16 cellular contexts compared by ENCODE assay signal in genomic region chr11:65852508-65853248, GRCh38. TPM values are rescaled to one million over a fixed set of nuclear protein-coding genes. Genes with fewer than 3 reads are reported as not detected.
DNase-seq lines count a peak whose midpoint lies in the region; ATAC-seq and TF ChIP-seq lines count a peak whose summit lies in the region.
"Had no signal": no experiment of that assay in that cellular context is flagged by ENCODE, and none has a peak within 500 bp of the region (broad histone marks: within the 10 kb centered on the region; RNA-seq: fewer than 3 reads in every experiment).

No MANE protein-coding gene starts in this region.

- POLR2A ChIA-PET in WTC11 (lab: Charles Lee): interaction anchor here (0.5 to 3.5 kb wide), 9 partner anchors 8 to 200 kb away, joined by 3 to 38 read pairs (median 4); partner anchors contain the start of genes FIBP, MUS81, RNASEH2C and SNX32

- no peak overlapping the region for H3K4me3 Mint-ChIP-seq in stimulated activated naive CD8-positive, alpha-beta T cell treated with anti-CD3 and anti-CD28 coated beads, Interleukin-15, amount 100 ng/mL, for 72 hours
- H3K4me3 Mint-ChIP-seq in WTC11: no peak overlapping the region

- H3K4me1 ChIP-seq in mesodermal cell (ENCODE audit: control insufficient read depth, insufficient read depth, low read length, poor library complexity, severe bottlenecking): peaks cover 17% of the 10 kb centered on the region

- peak overlapping the region; percentile 16 for H3K27ac ChIP-seq in mesodermal cell (ENCODE audit: low read depth, low read length, severe bottlenecking)
- H3K27ac ChIP-seq: BLaER1 treated with 17β-estradiol and CSF1 and Interleukin-3, amounts not matched to agents 10 nM and 100 nM; lower lobe of right lung; psoas muscle had no signal

- peaks cover 47% of the 10 kb centered on the region for H3K4me1 Mint-ChIP-seq in stimulated activated naive CD8-positive, alpha-beta T cell treated with anti-CD3 and anti-CD28 coated beads, Interleukin-15, amount 100 ng/mL, for 72 hours
- H3K4me1 Mint-ChIP-seq in WTC11: peaks cover 24% of the 10 kb centered on the region

- TF ChIP-seq CTCF in WTC11 (IDR thresholded peaks at IDR 0.05): no peak

- no peak for ATAC-seq in stimulated activated naive CD8-positive, alpha-beta T cell treated with anti-CD3 and anti-CD28 coated beads, Interleukin-15, Interleukin-2, amounts not matched to agents 100 U/mL and 50 U/mL, for 24 hours
- no peak for ATAC-seq in stimulated activated naive CD8-positive, alpha-beta T cell treated with anti-CD3 and anti-CD28 coated beads, Interleukin-15, amount 100 ng/mL, for 72 hours
- ATAC-seq in WTC11: no peak
- ATAC-seq: lower lobe of right lung, psoas muscle had no signal

- no peaks in the 10 kb centered on the region for H3K27me3 Mint-ChIP-seq in stimulated activated naive CD8-positive, alpha-beta T cell treated with anti-CD3 and anti-CD28 coated beads, Interleukin-15, amount 100 ng/mL, for 72 hours
- H3K27me3 Mint-ChIP-seq in WTC11 (ENCODE audit: low read depth): peaks cover 8% of the 10 kb centered on the region

- DNase-seq in stimulated activated naive CD8-positive, alpha-beta T cell treated with anti-CD3 and anti-CD28 coated beads, Interleukin-15, Interleukin-2, amounts not matched to agents 100 U/mL and 50 U/mL, for 24 hours: peak; percentile 14
- DNase-seq in stimulated activated naive CD8-positive, alpha-beta T cell treated with anti-CD3 and anti-CD28 coated beads, Interleukin-15, amount 100 ng/mL, for 72 hours: no peak
- DNase-seq in WTC11 (ENCODE audit: low spot score) (no peak), glomerular visceral epithelial cell (ENCODE audit: extremely low spot score) (no peak), middle frontal gyrus (ENCODE audit: extremely low spot score, low spot score) (no peak), NCI-H1105 (lab: John Stamatoyannopoulos, UW) (no peak), putamen (ENCODE audit: low spot score) (no peak)
- DNase-seq: lower lobe of right lung; NCI-H1436 treated with DMSO at 0.1 percent for 48 hours; NCI-H69; psoas muscle; SHP77 treated with DMSO at 0.1 percent for 48 hours; stimulated activated naive CD4-positive, alpha-beta T cell had no signal

- no peaks in the 10 kb centered on the region for H3K9me3 ChIP-seq in mesodermal cell (ENCODE audit: control insufficient read depth, low read length)

- H3K9me3 Mint-ChIP-seq in stimulated activated naive CD8-positive, alpha-beta T cell treated with anti-CD3 and anti-CD28 coated beads, Interleukin-15, amount 100 ng/mL, for 72 hours: peaks cover 0 to 9% of the 10 kb centered on the region in 2 donors
- H3K9me3 Mint-ChIP-seq in WTC11: peaks cover 6% of the 10 kb centered on the region; the same call in 1 of the 2 replicates

- WGBS in mesodermal cell (ENCODE audit: insufficient coverage in 2 of 2), 2 experiments: 96 to 97% methylated on average over 29 to 32 of the region's 33 CpGs

- peak overlapping the region in 1 of 2 donors; percentile 77 for H3K27ac Mint-ChIP-seq in stimulated activated naive CD8-positive, alpha-beta T cell treated with anti-CD3 and anti-CD28 coated beads, Interleukin-15, amount 100 ng/mL, for 72 hours
- H3K27ac Mint-ChIP-seq in WTC11: no peak overlapping the region

- CTCF ChIA-PET in WTC11 (lab: Charles Lee): interaction anchor here (0.9 to 6.3 kb wide), 20 partner anchors 8 to 214 kb away, joined by 3 to 134 read pairs (median 4); partner anchors contain the start of genes AP5B1, CCDC85B, CST6 and FIBP

- no peak overlapping the region for H3K4me3 ChIP-seq in mesodermal cell (ENCODE audit: extremely low read depth, insufficient read depth, low read length, poor library complexity, severe bottlenecking)
- H3K4me3 ChIP-seq: BLaER1 treated with 17β-estradiol and CSF1 and Interleukin-3, amounts not matched to agents 10 nM and 100 nM; lower lobe of right lung; psoas muscle had no signal

- H3K36me3 Mint-ChIP-seq in WTC11: peaks cover 53% of the 10 kb centered on the region

- peaks cover 59% of the 10 kb centered on the region for H3K36me3 ChIP-seq in mesodermal cell (ENCODE audit: control insufficient read depth, insufficient read depth, low read length)

TF ChIP-seq in WTC11, 78 proteins besides CTCF, POLR2A, EP300 and RAD21 (continues in another document):
- TF ChIP-seq, protein P1, sequence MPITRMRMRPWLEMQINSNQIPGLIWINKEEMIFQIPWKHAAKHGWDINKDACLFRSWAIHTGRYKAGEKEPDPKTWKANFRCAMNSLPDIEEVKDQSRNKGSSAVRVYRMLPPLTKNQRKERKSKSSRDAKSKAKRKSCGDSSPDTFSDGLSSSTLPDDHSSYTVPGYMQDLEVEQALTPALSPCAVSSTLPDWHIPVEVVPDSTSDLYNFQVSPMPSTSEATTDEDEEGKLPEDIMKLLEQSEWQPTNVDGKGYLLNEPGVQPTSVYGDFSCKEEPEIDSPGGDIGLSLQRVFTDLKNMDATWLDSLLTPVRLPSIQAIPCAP (CRISPR knock-in tag; IDR thresholded peaks at IDR 0.05): no peak
- TF ChIP-seq NFATC4 (CRISPR knock-in tag; IDR thresholded peaks at IDR 0.05) (peak; percentile 63; the same call in 1 of the 2 replicates), ZNF416 (CRISPR knock-in tag; IDR thresholded peaks at IDR 0.05) (peak; percentile 80), RORB (CRISPR knock-in tag; IDR thresholded peaks at IDR 0.05) (no peak), JAZF1 (CRISPR knock-in tag; IDR thresholded peaks at IDR 0.05) (no peak), AFF4 (CRISPR knock-in tag; IDR thresholded peaks at IDR 0.05; ENCODE audit: borderline replicate concordance) (no peak), ZNF671 (CRISPR knock-in tag; IDR thresholded peaks at IDR 0.05) (no peak), PRRX2 (CRISPR knock-in tag; IDR thresholded peaks at IDR 0.05) (peak; percentile 47; the same call in 1 of the 2 replicates)
- TF ChIP-seq, protein P2, sequence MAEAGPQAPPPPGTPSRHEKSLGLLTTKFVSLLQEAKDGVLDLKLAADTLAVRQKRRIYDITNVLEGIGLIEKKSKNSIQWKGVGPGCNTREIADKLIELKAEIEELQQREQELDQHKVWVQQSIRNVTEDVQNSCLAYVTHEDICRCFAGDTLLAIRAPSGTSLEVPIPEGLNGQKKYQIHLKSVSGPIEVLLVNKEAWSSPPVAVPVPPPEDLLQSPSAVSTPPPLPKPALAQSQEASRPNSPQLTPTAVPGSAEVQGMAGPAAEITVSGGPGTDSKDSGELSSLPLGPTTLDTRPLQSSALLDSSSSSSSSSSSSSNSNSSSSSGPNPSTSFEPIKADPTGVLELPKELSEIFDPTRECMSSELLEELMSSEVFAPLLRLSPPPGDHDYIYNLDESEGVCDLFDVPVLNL (CRISPR knock-in tag; IDR thresholded peaks at IDR 0.05; ENCODE audit: borderline replicate concordance, low read depth): no peak

RNA-seq across cellular contexts. Expression of gene CFL1, which starts 5.3 kb away (rescaled TPM):
- 1,014 to 1,073 TPM (median 1,031 TPM) in 3 replicates for total RNA-seq in WTC11 (2021)
- 1,174 TPM for polyA plus RNA-seq in mesodermal cell (2013, experiment 1 of 2)
- 958 TPM for polyA plus RNA-seq in mesodermal cell (2013, experiment 2 of 2)

RNA-seq across cellular contexts. Expression of gene MUS81, which starts 7.6 kb away (rescaled TPM):
- total RNA-seq in WTC11 (2021): 44.9 to 45.9 TPM (median 45.1 TPM) in 3 replicates
- 60.0 TPM for polyA plus RNA-seq in mesodermal cell (2013, experiment 1 of 2)
- 54.2 TPM for polyA plus RNA-seq in mesodermal cell (2013, experiment 2 of 2)

RNA-seq across cellular contexts. Expression of gene SNX32, which starts 18.9 kb away (rescaled TPM):
- 2.2 to 3.4 TPM (median 2.9 TPM) in 3 replicates for total RNA-seq in WTC11 (2021)
- 2.4 TPM for polyA plus RNA-seq in mesodermal cell (2013, experiment 1 of 2)
- 1.7 TPM for polyA plus RNA-seq in mesodermal cell (2013, experiment 2 of 2)
- total RNA-seq: HT-29, psoas muscle had no signal

RNA-seq across cellular contexts. Expression of gene EFEMP2, which starts 19.9 kb away (rescaled TPM):
- 14.2 to 17.9 TPM (median 17.8 TPM) in 3 replicates for total RNA-seq in WTC11 (2021)
- polyA plus RNA-seq in mesodermal cell (2013, experiment 1 of 2): 142 TPM
- polyA plus RNA-seq in mesodermal cell (2013, experiment 2 of 2): 117 TPM

RNA-seq across cellular contexts. Expression of gene CTSW, which starts 27.0 kb away (rescaled TPM):
- 0.18 TPM in 1 of 3 replicates, not detected in the others for total RNA-seq in WTC11 (2021)
- not detected for polyA plus RNA-seq in mesodermal cell (2013, experiment 1 of 2)
- polyA plus RNA-seq in mesodermal cell (2013, experiment 2 of 2): not detected
- total RNA-seq: HT-29 had no signal
